ENCODE assay signal across 2 cellular contexts in the genomic region with DNA sequence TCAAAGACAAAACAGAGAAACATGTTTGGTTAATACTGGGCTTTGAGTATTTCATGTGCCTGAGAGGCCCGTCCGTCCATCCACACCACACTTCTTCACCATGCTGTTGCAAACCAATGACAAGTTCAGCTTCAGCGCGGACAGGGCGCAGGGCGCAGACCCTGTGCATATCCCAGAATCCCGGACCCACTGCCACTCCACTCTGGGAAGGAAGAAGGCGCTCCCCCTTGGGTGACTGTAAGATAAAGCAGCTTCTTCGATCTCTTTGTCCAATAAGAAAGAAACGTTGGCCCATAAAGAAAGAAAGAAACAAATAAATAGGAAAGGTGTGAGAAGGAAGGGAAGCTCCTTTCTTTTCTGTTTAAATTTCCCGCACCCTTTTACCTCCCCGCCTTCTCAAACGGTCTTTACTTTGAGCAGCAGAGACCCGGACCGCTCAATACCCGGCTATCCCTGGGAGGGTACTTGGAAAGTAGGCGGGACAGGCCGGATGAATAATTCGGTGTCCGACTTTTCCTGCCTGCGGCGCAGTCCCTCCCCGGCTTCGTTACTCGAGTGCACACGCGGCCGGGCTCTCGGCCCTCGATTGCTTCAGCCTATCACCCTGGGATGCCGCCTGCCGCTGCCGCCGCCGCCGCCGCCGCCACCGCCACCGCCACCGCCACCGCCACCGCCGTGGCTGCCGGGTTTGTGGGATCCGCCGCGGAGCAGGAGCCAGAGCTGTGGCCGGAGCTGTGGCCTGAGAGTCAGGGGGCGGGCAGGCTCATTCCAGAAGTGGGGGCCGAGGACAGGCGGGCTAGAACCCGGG.
TF ChIP-seq lines count a peak whose summit lies in the region.

No MANE protein-coding gene starts in this region.

TF ChIP-seq in IMR-90, 13 proteins besides CTCF, POLR2A, EP300 and RAD21 (continued from another document):
- TF ChIP-seq MAFK (IDR thresholded peaks at IDR 0.05; ENCODE audit: low read depth, low read length) (0 out of 2 replicates have a peak, but pooled peaks have one; percentile 1), FOS (IDR thresholded peaks at IDR 0.05; ENCODE audit: low read depth, low read length) (no peak)

TF ChIP-seq in PFSK-1, 5 proteins besides CTCF, POLR2A, EP300 and RAD21:
- TF ChIP-seq, protein P1, sequence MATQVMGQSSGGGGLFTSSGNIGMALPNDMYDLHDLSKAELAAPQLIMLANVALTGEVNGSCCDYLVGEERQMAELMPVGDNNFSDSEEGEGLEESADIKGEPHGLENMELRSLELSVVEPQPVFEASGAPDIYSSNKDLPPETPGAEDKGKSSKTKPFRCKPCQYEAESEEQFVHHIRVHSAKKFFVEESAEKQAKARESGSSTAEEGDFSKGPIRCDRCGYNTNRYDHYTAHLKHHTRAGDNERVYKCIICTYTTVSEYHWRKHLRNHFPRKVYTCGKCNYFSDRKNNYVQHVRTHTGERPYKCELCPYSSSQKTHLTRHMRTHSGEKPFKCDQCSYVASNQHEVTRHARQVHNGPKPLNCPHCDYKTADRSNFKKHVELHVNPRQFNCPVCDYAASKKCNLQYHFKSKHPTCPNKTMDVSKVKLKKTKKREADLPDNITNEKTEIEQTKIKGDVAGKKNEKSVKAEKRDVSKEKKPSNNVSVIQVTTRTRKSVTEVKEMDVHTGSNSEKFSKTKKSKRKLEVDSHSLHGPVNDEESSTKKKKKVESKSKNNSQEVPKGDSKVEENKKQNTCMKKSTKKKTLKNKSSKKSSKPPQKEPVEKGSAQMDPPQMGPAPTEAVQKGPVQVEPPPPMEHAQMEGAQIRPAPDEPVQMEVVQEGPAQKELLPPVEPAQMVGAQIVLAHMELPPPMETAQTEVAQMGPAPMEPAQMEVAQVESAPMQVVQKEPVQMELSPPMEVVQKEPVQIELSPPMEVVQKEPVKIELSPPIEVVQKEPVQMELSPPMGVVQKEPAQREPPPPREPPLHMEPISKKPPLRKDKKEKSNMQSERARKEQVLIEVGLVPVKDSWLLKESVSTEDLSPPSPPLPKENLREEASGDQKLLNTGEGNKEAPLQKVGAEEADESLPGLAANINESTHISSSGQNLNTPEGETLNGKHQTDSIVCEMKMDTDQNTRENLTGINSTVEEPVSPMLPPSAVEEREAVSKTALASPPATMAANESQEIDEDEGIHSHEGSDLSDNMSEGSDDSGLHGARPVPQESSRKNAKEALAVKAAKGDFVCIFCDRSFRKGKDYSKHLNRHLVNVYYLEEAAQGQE (IDR thresholded peaks at IDR 0.05; ENCODE audit: insufficient read depth in 1 of 2, low read depth in 2 of 2, low read length in 2 of 2), result no peak
- TF ChIP-seq FOXP2 (optimal IDR thresholded peaks at IDR 0.05; ENCODE audit: borderline replicate concordance, extremely low read depth, extremely low read length, insufficient read depth), result peak; percentile 77
